Comparison of ENCODE assay signal across 27 cellular contexts in genomic region chr5:122253794-122254193, GRCh38.
"Had no signal": no experiment of that assay in that cellular context is flagged by ENCODE, and none has a peak within 500 bp of the region (broad histone marks: within the 10 kb centered on the region; RNA-seq: fewer than 3 reads in every experiment).

No MANE protein-coding gene starts in this region.

- H3K4me3 ChIP-seq: stomach, suprapubic skin, testis, thoracic aorta, thyroid gland, tibial artery, tibial nerve, transverse colon, upper lobe of left lung, upper lobe of right lung, uterus, vagina had no signal

- H3K9me3 ChIP-seq: testis, thyroid gland had no signal

- DNase-seq: stimulated activated CD4-positive, alpha-beta T cell treated with anti-CD3 and anti-CD28 coated beads, Interleukin-2, amount 100 ng/mL, for 48 hours; stimulated activated CD4-positive, alpha-beta T cell treated with anti-CD3 and anti-CD28 coated beads, Interleukin-4, amount 100 ng/mL, for 1 hour; stimulated activated CD4-positive, alpha-beta T cell treated with anti-CD3 and anti-CD28 coated beads, Interleukin-4, amount 100 ng/mL, for 24 hours; stimulated activated CD4-positive, alpha-beta T cell treated with anti-CD3 and anti-CD28 coated beads, Interleukin-4, amount 100 ng/mL, for 4 hours; stimulated activated CD8-positive, alpha-beta memory T cell treated with anti-CD3 and anti-CD28 coated beads, Interleukin-4, amount 100 ng/mL, for 48 hours; stimulated activated naive B cell treated with anti-CD40 and anti-IgM and Interleukin-4, amounts not matched to agents 10 μg/mL and 1 μg/mL and 100 μg/mL, for 72 hours; stimulated activated naive CD4-positive, alpha-beta T cell; stimulated activated naive CD4-positive, alpha-beta T cell treated with Interleukin-2 at 50 U/mL for 16 hours; stimulated activated naive CD8-positive, alpha-beta T cell treated with anti-CD3 and anti-CD28 coated beads, Interleukin-15, amount 100 ng/mL, for 72 hours; stimulated activated naive CD8-positive, alpha-beta T cell treated with anti-CD3 and anti-CD28 coated beads, Interleukin-15, Interleukin-2, amounts not matched to agents 100 U/mL and 50 U/mL, for 24 hours; stomach; substantia nigra; testis; thyroid gland; tibial artery; transverse colon; trophoblast cell; upper lobe of left lung; upper lobe of right lung; uterus had no signal

- H3K27me3 ChIP-seq: stomach, suprapubic skin, testis, thyroid gland, tibial artery, tibial nerve, transverse colon, upper lobe of left lung, upper lobe of right lung, uterus, vagina had no signal

- H3K36me3 ChIP-seq: stomach, suprapubic skin, thoracic aorta, thyroid gland, tibial artery, tibial nerve, transverse colon, upper lobe of left lung, upper lobe of right lung, uterus, vagina had no signal

- FAIRE-seq: urothelium cell line had no signal

- ATAC-seq: stimulated activated effector memory CD8-positive, alpha-beta T cell treated with anti-CD3 and anti-CD28 coated beads, Interleukin-12 subunit alpha, Interleukin-12 subunit beta, amount 100 ng/mL, for 72 hours; stimulated activated memory B cell treated with anti-CD40 and anti-IgM and Interleukin-4, amounts not matched to agents 10 μg/mL and 1 μg/mL and 100 μg/mL, for 72 hours; stimulated activated naive B cell treated with anti-CD40 and anti-IgM and Interleukin-4, amounts not matched to agents 10 μg/mL and 1 μg/mL and 100 μg/mL, for 72 hours; stimulated activated naive CD8-positive, alpha-beta T cell treated with anti-CD3 and anti-CD28 coated beads, Interleukin-15, amount 100 ng/mL, for 72 hours; stimulated activated naive CD8-positive, alpha-beta T cell treated with anti-CD3 and anti-CD28 coated beads, Interleukin-15, Interleukin-2, amounts not matched to agents 100 U/mL and 50 U/mL, for 24 hours; upper lobe of right lung had no signal

- H3K27ac ChIP-seq: stomach, suprapubic skin, testis, thoracic aorta, thyroid gland, tibial artery, tibial nerve, transverse colon, upper lobe of left lung, upper lobe of right lung, uterus, vagina had no signal

- H3K4me1 ChIP-seq: stomach, suprapubic skin, testis, thyroid gland, tibial artery, tibial nerve, upper lobe of left lung, upper lobe of right lung, uterus, vagina had no signal
